8 cellular contexts compared by ENCODE assay signal in the genomic region with DNA sequence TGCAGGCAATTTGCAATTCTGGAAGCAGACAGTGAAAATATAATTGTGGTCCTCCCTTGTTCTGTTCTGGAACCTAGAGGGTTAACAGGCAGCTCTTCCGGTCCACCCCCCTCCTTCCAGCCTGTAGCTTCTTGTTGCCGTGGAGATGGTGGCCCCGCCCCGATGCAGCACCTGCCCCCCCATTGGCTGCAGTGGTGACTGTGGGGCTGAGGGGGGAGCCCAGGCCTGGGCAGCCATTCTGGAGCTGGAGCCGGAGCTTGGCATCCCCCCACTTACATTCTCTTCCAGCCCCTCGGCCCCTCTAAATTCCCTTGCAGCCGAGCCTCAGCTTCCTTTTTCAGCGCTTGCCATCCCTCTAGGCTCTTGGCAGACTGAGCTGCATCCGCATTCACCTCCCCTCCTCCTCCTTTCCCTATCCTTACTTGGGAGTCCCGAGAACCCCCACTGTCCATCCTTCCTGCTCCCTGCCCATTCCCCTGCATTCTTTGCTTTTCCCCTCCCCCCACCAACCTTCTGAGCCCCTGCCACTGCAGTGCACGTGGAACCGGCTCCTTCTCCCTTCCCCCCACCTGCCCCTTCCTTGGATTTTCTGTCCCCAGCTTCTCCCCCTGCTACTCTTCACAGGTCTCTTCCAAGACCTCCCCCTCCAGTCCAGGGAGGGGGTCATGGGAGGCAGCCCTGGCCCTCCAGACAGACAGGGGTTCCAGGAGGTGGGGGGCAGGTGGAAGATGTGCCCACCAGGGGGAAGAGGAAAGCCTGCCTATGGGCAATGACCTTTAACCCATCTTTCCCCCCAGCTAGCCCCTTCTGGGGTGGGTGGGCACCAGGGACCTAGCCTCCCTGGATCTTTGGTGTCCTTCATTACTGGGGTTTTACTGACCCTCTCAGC. TPM values are rescaled to one million over a fixed set of nuclear protein-coding genes. Genes with fewer than 3 reads are reported as not detected.
DNase-seq lines count a peak whose midpoint lies in the region; ATAC-seq, FAIRE-seq and TF ChIP-seq lines count a peak whose summit lies in the region.

No MANE protein-coding gene starts in this region.

- TF ChIP-seq CTCF in D721Med (IDR thresholded peaks at IDR 0.05; ENCODE audit: insufficient read depth, missing control alignments), result no peak
- no peak for TF ChIP-seq CTCF in HFF-Myc (IDR thresholded peaks at IDR 0.05; ENCODE audit: low read depth, low read length, missing control alignments)
- TF ChIP-seq CTCF in Peyer's patch (IDR thresholded peaks at IDR 0.05), result no peak
- TF ChIP-seq CTCF in heart right ventricle (IDR thresholded peaks at IDR 0.05), result no peak
- no peak for TF ChIP-seq CTCF in retinal pigment epithelial cell (conservative IDR thresholded peaks at IDR 0.05; ENCODE audit: low read depth, low read length)

- FAIRE-seq in D721Med (lab: Jason Lieb, UNC), result no peak
- no peak for FAIRE-seq in HTR-8/SVneo (lab: Jason Lieb, UNC)

- peak overlapping the region; percentile 32 for H3K4me3 ChIP-seq in HFF-Myc (replicated peaks; ENCODE audit: low read depth, low read length)
- H3K4me3 ChIP-seq in Peyer's patch, result peak overlapping the region in 3 of 4 donors; percentile 16 to 37 (median 28)
- H3K4me3 ChIP-seq in heart right ventricle, result peak overlapping the region in 2 of 10 donors; percentile 3 to 33
- H3K4me3 ChIP-seq in retinal pigment epithelial cell (ENCODE audit: low read length), result peak overlapping the region; percentile 39

- TF ChIP-seq POLR2A in Peyer's patch (IDR thresholded peaks at IDR 0.05), result no peak

- H3K27me3 ChIP-seq in Peyer's patch (no peaks in the 10 kb centered on the region), heart right ventricle (no peaks in the 10 kb centered on the region)

- DNase-seq in D721Med (ENCODE audit: insufficient read length, low spot score) (peak; percentile 91), HFF-Myc (ENCODE audit: extremely low read depth, low read depth) (no peak), Peyer's patch (peak; percentile 64 to 88 (median 82)), heart right ventricle (peak; percentile 57 to 70), retinal pigment epithelial cell (ENCODE audit: low read depth) (peak; percentile 48), HTR-8/SVneo (ENCODE audit: insufficient read length, low spot score) (no peak)
- peak; percentile 72 for DNase-seq in activated effector memory CD4-positive, alpha-beta T cell treated with Interleukin-2 at 50 U/mL for 16 hours

- intact Hi-C loops in heart right ventricle (cut with DNase I), result loop anchor here in 1 of 10 donors (10.0 kb wide), 1 partner anchor 264 kb away; no protein-coding TSS in a partner anchor

- 12 to 14% methylated on average over 12 of the region's 12 CpGs for WGBS in heart right ventricle, 2 donors

- H3K27ac ChIP-seq in Peyer's patch, result peak overlapping the region in 2 of 4 donors; percentile 40 to 86
- no peak overlapping the region for H3K27ac ChIP-seq in heart right ventricle

- no peaks in the 10 kb centered on the region for H3K9me3 ChIP-seq in Peyer's patch
- no peaks in the 10 kb centered on the region for H3K9me3 ChIP-seq in heart right ventricle

- H3K36me3 ChIP-seq in Peyer's patch (peaks cover 0 to 11% (median 0%) of the 10 kb centered on the region in 3 donors), heart right ventricle (peaks cover 0 to 15% (median 4%) of the 10 kb centered on the region in 9 donors)

- peaks cover 0 to 52% (median 24%) of the 10 kb centered on the region in 4 donors for H3K4me1 ChIP-seq in Peyer's patch
- H3K4me1 ChIP-seq in heart right ventricle, result peaks cover 13 to 74% (median 61%) of the 10 kb centered on the region in 9 donors

- ATAC-seq in heart right ventricle (peak in 3 of 8 donors; percentile 25 to 36 (median 30)), GM21528 (IDR thresholded peaks at IDR 0.05; ENCODE audit: low FRiP score, unreplicated experiment) (no peak)

RNA-seq across cellular contexts. Expression of gene SYNGAP1, which starts 11.4 kb away (rescaled TPM):
- total RNA-seq in Peyer's patch (10 to 100 TPM in 3 of 4 donors, 1 to 10 TPM in 1; 5.4 to 42.1 (median 15.0) TPM), heart right ventricle (1 to 10 TPM; 3.6 to 8.5 (median 5.7) TPM)
- polyA plus RNA-seq in heart right ventricle, result 10 to 100 TPM in 1 of 2 donors, 1 to 10 TPM in 1; 3.1 to 10.2 TPM

RNA-seq across cellular contexts. Expression of gene CUTA, which starts 13.3 kb away (rescaled TPM):
- total RNA-seq in Peyer's patch, result 100 to 1,000 TPM in 2 of 4 donors, 10 to 100 TPM in 2; 43.7 to 134 (median 96.2) TPM
- 100 to 1,000 TPM in 9 of 10 donors, 10 to 100 TPM in 1; 99.8 to 132 (median 114) TPM for total RNA-seq in heart right ventricle
- polyA plus RNA-seq in heart right ventricle, result 100 to 1,000 TPM in 1 of 2 donors, 10 to 100 TPM in 1; 94.7 to 161 TPM

RNA-seq across cellular contexts. Expression of gene PHF1, which starts 20.4 kb away (rescaled TPM):
- total RNA-seq in Peyer's patch (10 to 100 TPM; 46.8 to 86.1 (median 77.3) TPM), heart right ventricle (10 to 100 TPM; 36.2 to 61.2 (median 48.9) TPM)
- polyA plus RNA-seq in heart right ventricle, result 100 to 1,000 TPM in 1 of 2 donors, 10 to 100 TPM in 1; 59.5 to 125 TPM

RNA-seq across cellular contexts. Expression of gene ZBTB9, which starts 23.1 kb away (rescaled TPM):
- total RNA-seq in Peyer's patch (1 to 10 TPM in 2 of 4 donors, under 1 TPM in 1, not detected in 1; 0.70 to 5.0 (median 2.6) TPM), heart right ventricle (1 to 10 TPM; 2.7 to 6.5 (median 4.9) TPM)
- 1 to 10 TPM; 1.2 to 4.3 TPM for polyA plus RNA-seq in heart right ventricle

RNA-seq across cellular contexts. Expression of gene KIFC1, which starts 39.6 kb away (rescaled TPM):
- total RNA-seq in Peyer's patch (10 to 100 TPM; 10.9 to 28.1 (median 18.3) TPM), heart right ventricle (1 to 10 TPM in 2 of 10 donors, under 1 TPM in 6, not detected in 2; 0.09 to 6.1 (median 0.36) TPM)
- under 1 TPM; 0.28 to 0.29 TPM for polyA plus RNA-seq in heart right ventricle

Comparison
In these comparisons a context has a peak if more than half of its experiments do, and no peak if none do; other contexts are left out.
1. DNase-seq: peak in D721Med (single experiment), Peyer's patch (3 of 3), activated effector memory CD4-positive, alpha-beta T cell treated with Interleukin-2 at 50 U/mL for 16 hours (single experiment), heart right ventricle (2 of 2) and retinal pigment epithelial cell (single experiment); none in HFF-Myc (single experiment) and HTR-8/SVneo (single experiment).